Comparison of ENCODE assay signal across 9 cellular contexts in the genomic region with DNA sequence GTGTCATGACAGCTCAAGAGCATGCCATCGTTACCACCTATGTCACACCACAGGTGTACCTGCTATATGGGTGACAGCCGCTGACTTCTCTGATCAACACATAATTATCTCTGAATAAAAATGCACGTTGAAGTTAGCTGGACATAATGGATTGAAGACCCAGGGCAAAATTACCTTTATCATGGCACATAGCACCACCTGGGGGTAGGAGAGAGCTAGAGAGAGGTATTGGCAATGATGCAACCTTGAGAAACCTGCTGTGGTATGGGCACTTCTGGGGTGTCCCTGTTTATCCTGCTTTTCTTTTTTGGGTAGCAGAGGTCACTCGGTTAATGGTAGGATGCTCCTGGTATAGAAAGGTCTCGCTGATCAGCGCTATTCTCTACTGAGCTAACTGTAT.
DNase-seq lines count a peak whose midpoint lies in the region; FAIRE-seq and TF ChIP-seq lines count a peak whose summit lies in the region.
"Had no signal": no experiment of that assay in that cellular context is flagged by ENCODE, and none has a peak within 500 bp of the region (broad histone marks: within the 10 kb centered on the region; RNA-seq: fewer than 3 reads in every experiment).

No MANE protein-coding gene starts in this region.

- CTCF ChIA-PET in Caco-2 (lab: Charles Lee): interaction anchor here (0.5 to 1.7 kb wide), 3 partner anchors 19 to 144 kb away, joined by 3 to 5 read pairs (median 5); no protein-coding TSS in a partner anchor
- CTCF ChIA-PET in HEK293T (lab: Yijun Ruan, JAX): interaction anchor here (0.5 to 1.1 kb wide), 4 partner anchors 27 to 416 kb away, joined by 3 to 5 read pairs (median 4); no protein-coding TSS in a partner anchor

- 73% methylated on average over 6 of the region's 6 CpGs for WGBS in hepatocyte (ENCODE audit: low lambda C conversion rate, missing lambda C conversion rate)

- BruUV-seq in Caco-2 (replicated peaks; lab: Mats Ljungman, UMichigan): no TSS peak

- H3K9me2 ChIP-seq in OCI-LY1 (ENCODE audit: low read depth, low read length): no peaks in the 10 kb centered on the region
- H3K9me2 ChIP-seq in hepatocyte (replicated peaks; ENCODE audit: insufficient read depth): no peaks in the 10 kb centered on the region

- no peak for FAIRE-seq in GM12891 (lab: Jason Lieb, UNC)

- H3K27me3 ChIP-seq in Caco-2 (replicated peaks; ENCODE audit: control insufficient read depth, insufficient read depth, low read length) (no peaks in the 10 kb centered on the region), OCI-LY1 (ENCODE audit: insufficient read depth, low read length) (no peaks in the 10 kb centered on the region), hepatocyte (no peaks in the 10 kb centered on the region), uterus (no peaks in the 10 kb centered on the region)

- H3K4me1 Mint-ChIP-seq in Caco-2 (ENCODE audit: low read depth, unreplicated experiment): no peaks in the 10 kb centered on the region

- H3K4me3 ChIP-seq in Caco-2 (ENCODE audit: low read depth, low read length): no peak overlapping the region
- no peak overlapping the region for H3K4me3 ChIP-seq in OCI-LY1 (ENCODE audit: low read depth, low read length, poor library complexity, severe bottlenecking)
- no peak overlapping the region for H3K4me3 ChIP-seq in hepatocyte
- no peak overlapping the region for H3K4me3 ChIP-seq in uterus
- H3K4me3 ChIP-seq: lung had no signal

- peak; percentile 44 to 51 for TF ChIP-seq CTCF in Caco-2 (IDR thresholded peaks at IDR 0.05; ENCODE audit: insufficient read depth in 1 of 2, low read depth in 1 of 2, low read length in 1 of 2, severe bottlenecking in 1 of 2, unreplicated experiment in 1 of 2)
- peak; percentile 62; the same call in 1 of the 2 replicates for TF ChIP-seq CTCF in OCI-LY1 (IDR thresholded peaks at IDR 0.05; ENCODE audit: low read length)
- peak; percentile 44 for TF ChIP-seq CTCF in hepatocyte (IDR thresholded peaks at IDR 0.05; ENCODE audit: poor library complexity)
- TF ChIP-seq CTCF in uterus (IDR thresholded peaks at IDR 0.05): no peak

- H3K9me3 ChIP-seq in Caco-2: no peaks in the 10 kb centered on the region
- H3K9me3 ChIP-seq in OCI-LY1 (ENCODE audit: low read length): no peaks in the 10 kb centered on the region
- no peaks in the 10 kb centered on the region for H3K9me3 ChIP-seq in hepatocyte (ENCODE audit: low read depth)
- H3K9me3 ChIP-seq in uterus: no peaks in the 10 kb centered on the region

- H3F3A ChIP-seq in OCI-LY1 (ENCODE audit: insufficient read depth, low read length): no peaks in the 10 kb centered on the region

- H3K9ac ChIP-seq in OCI-LY1 (ENCODE audit: low read length): no peak overlapping the region

- H3K36me3 ChIP-seq in Caco-2 (ENCODE audit: control insufficient read depth, insufficient read depth, low read length): no peaks in the 10 kb centered on the region
- no peaks in the 10 kb centered on the region for H3K36me3 ChIP-seq in OCI-LY1 (ENCODE audit: insufficient read depth, low read length)
- H3K36me3 ChIP-seq in hepatocyte (replicated peaks; ENCODE audit: insufficient read depth, low read depth): no peaks in the 10 kb centered on the region
- no peaks in the 10 kb centered on the region for H3K36me3 ChIP-seq in uterus

- H3K27ac ChIP-seq in OCI-LY1 (ENCODE audit: low read depth, low read length, poor library complexity, severe bottlenecking): no peak overlapping the region
- H3K27ac ChIP-seq in hepatocyte: no peak overlapping the region
- no peak overlapping the region for H3K27ac ChIP-seq in uterus

- peaks cover 6% of the 10 kb centered on the region for H3K27me3 Mint-ChIP-seq in Caco-2 (ENCODE audit: insufficient read depth, unreplicated experiment)

- no peaks in the 10 kb centered on the region for H3K4me1 ChIP-seq in Caco-2
- H3K4me1 ChIP-seq in OCI-LY1 (ENCODE audit: insufficient read depth, low read length, severe bottlenecking): no peaks in the 10 kb centered on the region
- H3K4me1 ChIP-seq in hepatocyte (ENCODE audit: insufficient read depth): no peaks in the 10 kb centered on the region
- no peaks in the 10 kb centered on the region for H3K4me1 ChIP-seq in uterus

- intact Hi-C loops in Caco-2 (cut with micrococcal nuclease; ENCODE audit: unreplicated experiment) (loop anchor here (1.0 to 10.0 kb wide), 4 partner anchors 27 to 418 kb away; no protein-coding TSS in a partner anchor), uterus (cut with DNase I; ENCODE audit: low total_unique reads) (loop anchor here (10.0 kb wide), 1 partner anchor 1632 kb away; no protein-coding TSS in a partner anchor)

- H2AFZ ChIP-seq in OCI-LY1 (ENCODE audit: low read length) (no peak overlapping the region), hepatocyte (no peak overlapping the region)

- H3K36me3 Mint-ChIP-seq in Caco-2 (ENCODE audit: insufficient read depth, unreplicated experiment): no peaks in the 10 kb centered on the region

- DNase-seq in Caco-2 (peak; percentile 38 to 47), HEK293T (ENCODE audit: extremely low spot score) (peak; percentile 25), hepatocyte (ENCODE audit: low spot score) (peak; percentile 28), GM12891 (ENCODE audit: insufficient read length, low spot score) (no peak), uterus (no peak), NCI-H1048 (lab: John Stamatoyannopoulos, UW) (no peak)
- no peak for DNase-seq in stimulated activated CD4-positive, alpha-beta T cell treated with anti-CD3 and anti-CD28 coated beads, Interleukin-4, amount 100 ng/mL, for 1 hour

- H3K79me2 ChIP-seq in OCI-LY1 (ENCODE audit: insufficient read depth, low read length) (no peaks in the 10 kb centered on the region), hepatocyte (no peaks in the 10 kb centered on the region)

- H3K4me3 Mint-ChIP-seq in Caco-2 (ENCODE audit: unreplicated experiment): no peak overlapping the region

- H3K27ac Mint-ChIP-seq in Caco-2 (ENCODE audit: unreplicated experiment): peak overlapping the region; percentile 62

- no peaks in the 10 kb centered on the region for H3K9me3 Mint-ChIP-seq in Caco-2 (ENCODE audit: unreplicated experiment)

- no peak overlapping the region for H3K4me2 ChIP-seq in OCI-LY1 (ENCODE audit: low read length)
- H3K4me2 ChIP-seq in hepatocyte: no peak overlapping the region

- TF ChIP-seq POLR2A in GM12891 (IDR thresholded peaks at IDR 0.05; ENCODE audit: low read depth, low read length): no peak
- no peak for TF ChIP-seq POLR2A in uterus (IDR thresholded peaks at IDR 0.05)

- POLR2A ChIA-PET in Caco-2 (lab: Charles Lee): no interaction called here
- POLR2A ChIA-PET in HEK293T (lab: Yijun Ruan, JAX): interaction anchor here (0.5 kb wide), 1 partner anchor 146 kb away, joined by 3 read pairs; no protein-coding TSS in a partner anchor

- no peaks in the 10 kb centered on the region for H4K20me1 ChIP-seq in OCI-LY1 (ENCODE audit: insufficient read depth, low read length)
- H4K20me1 ChIP-seq in hepatocyte (ENCODE audit: insufficient read depth, poor library complexity, severe bottlenecking): no peaks in the 10 kb centered on the region

TF ChIP-seq in HEK293T, 16 proteins besides CTCF, POLR2A, EP300 and RAD21:
- no peak for TF ChIP-seq HDGF (IDR thresholded peaks at IDR 0.05; ENCODE audit: borderline replicate concordance)

TF ChIP-seq in GM12891, 5 proteins besides CTCF, POLR2A, EP300 and RAD21:
- TF ChIP-seq POU2F2 (IDR thresholded peaks at IDR 0.05; ENCODE audit: low read depth, low read length) (no peak), PAX5 (IDR thresholded peaks at IDR 0.05; ENCODE audit: insufficient read depth, low read length, severe bottlenecking) (no peak), TAF1 (IDR thresholded peaks at IDR 0.05; ENCODE audit: low read depth, low read length) (no peak), SPI1 (IDR thresholded peaks at IDR 0.05; ENCODE audit: low read depth, low read length) (no peak), POLR2AphosphoS5 (IDR thresholded peaks at IDR 0.05; ENCODE audit: low read depth, low read length) (no peak)

Comparison
In these comparisons a context has a peak if more than half of its experiments do, and no peak if none do; other contexts are left out.
1. DNase-seq: peak in Caco-2 (2 of 2), HEK293T (single experiment) and hepatocyte (single experiment); none in GM12891 (single experiment), uterus (0 of 2), NCI-H1048 (single experiment) and stimulated activated CD4-positive, alpha-beta T cell treated with anti-CD3 and anti-CD28 coated beads, Interleukin-4, amount 100 ng/mL, for 1 hour (single experiment).
2. CTCF ChIP-seq: peak in Caco-2 (2 of 2), OCI-LY1 (single experiment) and hepatocyte (single experiment); none in uterus (0 of 4).